ENCODE assay signal across 8 cellular contexts in genomic region chr6:15691250-15691869, GRCh38. TPM values are rescaled to one million over a fixed set of nuclear protein-coding genes. Genes with fewer than 3 reads are reported as not detected.
DNase-seq lines count a peak whose midpoint lies in the region; ATAC-seq and TF ChIP-seq lines count a peak whose summit lies in the region.

No MANE protein-coding gene starts in this region.

- DNase-seq in GM06990 (ENCODE audit: extremely low read depth, insufficient read length), result peak; percentile 65
- DNase-seq in NCI-H1092 treated with DMSO at 0.1 percent for 48 hours (lab: John Stamatoyannopoulos, UW), result peak; percentile 63
- DNase-seq in SK-N-SH, result peak; percentile 90
- peak; percentile 78 for DNase-seq in activated naive CD4-positive, alpha-beta T cell treated with anti-CD3 and anti-CD28 coated beads, Interleukin-2, amount 50 U/mL, for 16 hours
- DNase-seq in Right ventricle myocardium inferior (ENCODE audit: missing footprints), result peak; percentile 88
- DNase-seq in progenitor cell of endocrine pancreas (ENCODE audit: low spot score, unreplicated experiment), result peak; percentile 65
- peak; percentile 90 for DNase-seq in upper lobe of right lung

- H3K4me1 ChIP-seq in SK-N-SH (ENCODE audit: control insufficient read depth in 1 of 2, insufficient read depth in 2 of 2, low read depth in 1 of 2, low read length in 1 of 2) (no peaks in the 10 kb centered on the region; a peak in 1 of 4 replicates), upper lobe of right lung (peaks cover 13% of the 10 kb centered on the region)

- H3K27ac ChIP-seq in SK-N-SH (ENCODE audit: low read depth in 2 of 2, low read length in 1 of 2) (no peak overlapping the region), upper lobe of right lung (no peak overlapping the region)

- no peaks in the 10 kb centered on the region for H3K9me2 ChIP-seq in SK-N-SH

- H4K20me1 ChIP-seq in SK-N-SH (ENCODE audit: insufficient read depth), result no peaks in the 10 kb centered on the region

- ATAC-seq in HG02588 (IDR thresholded peaks at IDR 0.05; ENCODE audit: unreplicated experiment), result peak; percentile 95
- ATAC-seq in Right ventricle myocardium inferior, result peak; percentile 94
- peak; percentile 100 for ATAC-seq in upper lobe of right lung

- no peak overlapping the region for H3K4me2 ChIP-seq in SK-N-SH

- no peak overlapping the region for H3K4me3 Mint-ChIP-seq in progenitor cell of endocrine pancreas (ENCODE audit: low read depth)

- CTCF ChIA-PET in SK-N-SH (lab: Yijun Ruan, JAX), result interaction anchor here (0.6 to 4.5 kb wide), 70 partner anchors 10 to 1513 kb away, joined by 3 to 85 read pairs (median 4); partner anchors contain the start of gene MYLIP

- intact Hi-C loops in Right ventricle myocardium inferior (cut with DNase I) (loop anchor here (1.0 kb wide), 3 partner anchors 438 to 514 kb away; partner anchors contain the start of gene MYLIP), upper lobe of right lung (cut with DNase I) (loop anchor here (5.0 kb wide), 1 partner anchor 491 kb away; no protein-coding TSS in a partner anchor)

- H3K36me3 ChIP-seq in GM06990 (ENCODE audit: control insufficient read depth, insufficient read depth, low read length), result no peaks in the 10 kb centered on the region
- no peaks in the 10 kb centered on the region for H3K36me3 ChIP-seq in SK-N-SH (replicated peaks in 1 of 2; ENCODE audit: control insufficient read depth in 1 of 2, insufficient read depth in 2 of 2, low read length in 1 of 2)
- no peaks in the 10 kb centered on the region for H3K36me3 ChIP-seq in upper lobe of right lung

- H3K9me3 ChIP-seq in SK-N-SH, result no peaks in the 10 kb centered on the region
- H3K9me3 ChIP-seq in upper lobe of right lung, result no peaks in the 10 kb centered on the region

- POLR2A ChIA-PET in SK-N-SH (lab: Yijun Ruan, JAX), result interaction anchor here (1.0 kb wide), 1 partner anchor 437 kb away, joined by 11 read pairs; the partner anchor contains the start of gene MYLIP

- TF ChIP-seq EP300 in SK-N-SH (IDR thresholded peaks at IDR 0.05; ENCODE audit: borderline replicate concordance in 1 of 2, low read depth in 1 of 2, low read length in 1 of 2), result peak in 1 of 2 experiments; percentile 21; a peak in 1 of 4 replicates

- 33% methylated on average over 20 of the region's 23 CpGs for WGBS in SK-N-SH (ENCODE audit: low lambda C conversion rate)

- H3K27me3 ChIP-seq in GM06990 (replicated peaks; ENCODE audit: control insufficient read depth, insufficient read depth, low read length), result no peaks in the 10 kb centered on the region
- no peaks in the 10 kb centered on the region for H3K27me3 ChIP-seq in SK-N-SH (ENCODE audit: insufficient read depth)
- H3K27me3 ChIP-seq in upper lobe of right lung, result no peaks in the 10 kb centered on the region

- H3K79me2 ChIP-seq in SK-N-SH (ENCODE audit: insufficient read depth), result no peaks in the 10 kb centered on the region

- H3K36me3 Mint-ChIP-seq in progenitor cell of endocrine pancreas (ENCODE audit: insufficient read depth), result no peaks in the 10 kb centered on the region

- no peaks in the 10 kb centered on the region for H3K9me3 Mint-ChIP-seq in progenitor cell of endocrine pancreas (ENCODE audit: low read depth)

- TF ChIP-seq RAD21 in SK-N-SH (IDR thresholded peaks at IDR 0.05; ENCODE audit: low read length), result peak; percentile 100

- H3K9ac ChIP-seq in SK-N-SH, result no peak overlapping the region

- no peaks in the 10 kb centered on the region for H3F3A ChIP-seq in SK-N-SH (replicated peaks; ENCODE audit: insufficient read depth)

- H3K27me3 Mint-ChIP-seq in progenitor cell of endocrine pancreas, result peaks cover 13% of the 10 kb centered on the region

- peak overlapping the region; percentile 63 for H2AFZ ChIP-seq in SK-N-SH (ENCODE audit: low read depth)

- peaks cover 11% of the 10 kb centered on the region for H3K4me1 Mint-ChIP-seq in progenitor cell of endocrine pancreas (ENCODE audit: low read depth)

- no peak overlapping the region for H3K27ac Mint-ChIP-seq in progenitor cell of endocrine pancreas

- H3K4me3 ChIP-seq in GM06990 (replicated peaks; ENCODE audit: low read depth, low read length) (peak overlapping the region; percentile 37), SK-N-SH (ENCODE audit: low read depth in 2 of 2, low read length in 1 of 2) (peak overlapping the region in 1 of 2 experiments; percentile 22; a peak in 1 of 4 replicates), upper lobe of right lung (peak overlapping the region; percentile 31)

- TF ChIP-seq CTCF in GM06990 (IDR thresholded peaks at IDR 0.05; ENCODE audit: insufficient read depth, low read length, poor library complexity, severe bottlenecking) (peak; percentile 100), SK-N-SH (IDR thresholded peaks at IDR 0.05) (peak; percentile 99), progenitor cell of endocrine pancreas (IDR thresholded peaks at IDR 0.05; ENCODE audit: unreplicated experiment) (peak; percentile 100), upper lobe of right lung (IDR thresholded peaks at IDR 0.05) (peak; percentile 100)

TF ChIP-seq in SK-N-SH, 30 proteins besides CTCF, POLR2A, EP300 and RAD21 (continues in another document):
- TF ChIP-seq RXRA (IDR thresholded peaks at IDR 0.05; ENCODE audit: borderline replicate concordance, low read depth) (no peak), MXI1 (IDR thresholded peaks at IDR 0.05; ENCODE audit: low read depth, low read length) (no peak), GABPA (IDR thresholded peaks at IDR 0.05; ENCODE audit: low read depth) (no peak), RCOR1 (IDR thresholded peaks at IDR 0.05; ENCODE audit: low read length) (peak; percentile 60; the same call in 1 of the 2 replicates), CHD2 (IDR thresholded peaks at IDR 0.05; ENCODE audit: low read length, partially characterized antibody) (peak; percentile 45), TAF1 (IDR thresholded peaks at IDR 0.05; ENCODE audit: borderline replicate concordance, low read depth, low read length) (no peak), FOXJ3 (CRISPR knock-in tag; IDR thresholded peaks at IDR 0.05) (no peak), GATA2 (CRISPR knock-in tag; IDR thresholded peaks at IDR 0.05) (no peak; the same call in 1 of the 2 replicates), EZH2phosphoT487 (IDR thresholded peaks at IDR 0.05; ENCODE audit: borderline replicate concordance, low read depth) (no peak), TCF12 (IDR thresholded peaks at IDR 0.05) (no peak), MEF2A (IDR thresholded peaks at IDR 0.05; ENCODE audit: borderline replicate concordance, low read depth) (no peak), ELF1 (IDR thresholded peaks at IDR 0.05) (no peak), RFX5 (IDR thresholded peaks at IDR 0.05; ENCODE audit: low read length) (peak; percentile 19; the same call in 1 of the 2 replicates), SIN3A (IDR thresholded peaks at IDR 0.05; ENCODE audit: borderline replicate concordance, low read depth, low read length) (no peak), YY1 (IDR thresholded peaks at IDR 0.05; ENCODE audit: low read depth) (no peak)
- TF ChIP-seq, protein P1, sequence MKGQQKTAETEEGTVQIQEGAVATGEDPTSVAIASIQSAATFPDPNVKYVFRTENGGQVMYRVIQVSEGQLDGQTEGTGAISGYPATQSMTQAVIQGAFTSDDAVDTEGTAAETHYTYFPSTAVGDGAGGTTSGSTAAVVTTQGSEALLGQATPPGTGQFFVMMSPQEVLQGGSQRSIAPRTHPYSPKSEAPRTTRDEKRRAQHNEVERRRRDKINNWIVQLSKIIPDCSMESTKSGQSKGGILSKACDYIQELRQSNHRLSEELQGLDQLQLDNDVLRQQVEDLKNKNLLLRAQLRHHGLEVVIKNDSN (IDR thresholded peaks at IDR 0.05; ENCODE audit: borderline replicate concordance, low read depth), result no peak
- TF ChIP-seq, protein P2, sequence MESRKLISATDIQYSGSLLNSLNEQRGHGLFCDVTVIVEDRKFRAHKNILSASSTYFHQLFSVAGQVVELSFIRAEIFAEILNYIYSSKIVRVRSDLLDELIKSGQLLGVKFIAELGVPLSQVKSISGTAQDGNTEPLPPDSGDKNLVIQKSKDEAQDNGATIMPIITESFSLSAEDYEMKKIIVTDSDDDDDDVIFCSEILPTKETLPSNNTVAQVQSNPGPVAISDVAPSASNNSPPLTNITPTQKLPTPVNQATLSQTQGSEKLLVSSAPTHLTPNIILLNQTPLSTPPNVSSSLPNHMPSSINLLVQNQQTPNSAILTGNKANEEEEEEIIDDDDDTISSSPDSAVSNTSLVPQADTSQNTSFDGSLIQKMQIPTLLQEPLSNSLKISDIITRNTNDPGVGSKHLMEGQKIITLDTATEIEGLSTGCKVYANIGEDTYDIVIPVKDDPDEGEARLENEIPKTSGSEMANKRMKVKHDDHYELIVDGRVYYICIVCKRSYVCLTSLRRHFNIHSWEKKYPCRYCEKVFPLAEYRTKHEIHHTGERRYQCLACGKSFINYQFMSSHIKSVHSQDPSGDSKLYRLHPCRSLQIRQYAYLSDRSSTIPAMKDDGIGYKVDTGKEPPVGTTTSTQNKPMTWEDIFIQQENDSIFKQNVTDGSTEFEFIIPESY (IDR thresholded peaks at IDR 0.05; ENCODE audit: borderline replicate concordance, low read depth), result no peak
- TF ChIP-seq, protein P3, sequence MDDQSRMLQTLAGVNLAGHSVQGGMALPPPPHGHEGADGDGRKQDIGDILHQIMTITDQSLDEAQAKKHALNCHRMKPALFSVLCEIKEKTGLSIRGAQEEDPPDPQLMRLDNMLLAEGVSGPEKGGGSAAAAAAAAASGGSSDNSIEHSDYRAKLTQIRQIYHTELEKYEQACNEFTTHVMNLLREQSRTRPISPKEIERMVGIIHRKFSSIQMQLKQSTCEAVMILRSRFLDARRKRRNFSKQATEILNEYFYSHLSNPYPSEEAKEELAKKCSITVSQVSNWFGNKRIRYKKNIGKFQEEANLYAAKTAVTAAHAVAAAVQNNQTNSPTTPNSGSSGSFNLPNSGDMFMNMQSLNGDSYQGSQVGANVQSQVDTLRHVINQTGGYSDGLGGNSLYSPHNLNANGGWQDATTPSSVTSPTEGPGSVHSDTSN (IDR thresholded peaks at IDR 0.05), result peak; percentile 42
- TF ChIP-seq, protein P4, sequence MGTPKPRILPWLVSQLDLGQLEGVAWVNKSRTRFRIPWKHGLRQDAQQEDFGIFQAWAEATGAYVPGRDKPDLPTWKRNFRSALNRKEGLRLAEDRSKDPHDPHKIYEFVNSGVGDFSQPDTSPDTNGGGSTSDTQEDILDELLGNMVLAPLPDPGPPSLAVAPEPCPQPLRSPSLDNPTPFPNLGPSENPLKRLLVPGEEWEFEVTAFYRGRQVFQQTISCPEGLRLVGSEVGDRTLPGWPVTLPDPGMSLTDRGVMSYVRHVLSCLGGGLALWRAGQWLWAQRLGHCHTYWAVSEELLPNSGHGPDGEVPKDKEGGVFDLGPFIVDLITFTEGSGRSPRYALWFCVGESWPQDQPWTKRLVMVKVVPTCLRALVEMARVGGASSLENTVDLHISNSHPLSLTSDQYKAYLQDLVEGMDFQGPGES (IDR thresholded peaks at IDR 0.05; ENCODE audit: low read depth, low read length), result no peak

RNA-seq across cellular contexts. Expression of gene DTNBP1, which starts 28.5 kb away (rescaled TPM):
- 18.4 and 19.7 TPM in 2 replicates for polyA plus RNA-seq in SK-N-SH (2012; rRNA removed)
- polyA plus RNA-seq in SK-N-SH (2012; cell fraction: cytosol; rRNA removed), result 15.4 and 18.8 TPM in 2 replicates
- 15.6 and 16.7 TPM in 2 replicates for polyA plus RNA-seq in SK-N-SH (2012; cell fraction: nucleus; rRNA removed)
- total RNA-seq in Right ventricle myocardium inferior (21.0 TPM), progenitor cell of endocrine pancreas (17.7 and 18.7 TPM in 2 replicates), upper lobe of right lung (25.9 TPM)
